8 cellular contexts compared by ENCODE assay signal in the genomic region with DNA sequence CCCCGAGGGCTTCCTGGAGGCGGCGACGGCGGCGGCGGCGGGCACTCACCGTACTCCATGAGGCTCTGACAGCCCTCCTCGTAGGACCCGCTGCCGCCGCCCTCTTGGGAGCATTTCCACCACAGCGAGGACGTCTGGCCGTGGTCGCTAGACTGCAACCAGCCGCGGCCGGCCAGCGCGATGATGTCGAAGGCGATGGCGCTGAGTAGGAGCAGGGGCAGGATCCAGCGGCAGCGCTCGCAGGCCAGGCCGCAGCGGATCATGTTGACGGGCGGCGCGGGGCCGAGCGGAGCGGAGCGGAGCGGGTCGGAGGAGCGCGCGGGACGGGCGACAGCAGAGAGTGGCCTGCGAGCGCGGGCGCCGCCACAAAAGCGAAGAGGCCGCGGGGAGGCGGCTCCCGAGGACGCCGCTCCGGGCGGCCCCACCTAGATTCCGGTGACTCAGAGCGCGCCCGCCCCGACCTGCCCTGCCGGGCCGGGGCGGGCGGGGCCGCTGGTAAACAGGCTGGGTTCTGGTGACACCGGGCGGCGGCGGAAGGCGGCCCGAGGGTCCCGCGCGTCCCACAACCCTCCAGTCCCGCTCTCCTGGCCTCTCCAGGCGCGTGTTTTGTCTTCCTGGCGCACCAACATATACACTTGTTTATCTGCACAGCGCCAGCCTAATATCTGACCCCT. TPM values are rescaled to one million over a fixed set of nuclear protein-coding genes. Genes with fewer than 3 reads are reported as not detected.
DNase-seq lines count a peak whose midpoint lies in the region; ATAC-seq and TF ChIP-seq lines count a peak whose summit lies in the region.

Gene PERP, minus strand, starts transcription at position 342 of the 674 bp plus-strand sequence. Its CDS starts 79 bp downstream, at position 263.

- DNase-seq in NOMO-1 (lab: John Stamatoyannopoulos, UW; ENCODE audit: unreplicated experiment in 2 of 2): peak; percentile 44 to 50
- DNase-seq in NOMO-1 treated with dmso at 0.1 percent for 144 hours (lab: John Stamatoyannopoulos, UW; ENCODE audit: unreplicated experiment): no peak
- peak; percentile 76 for DNase-seq in RPMI7951 (ENCODE audit: low read depth)
- peak in 3 of 4 experiments; percentile 8 to 55 (median 35) for DNase-seq in activated naive CD4-positive, alpha-beta T cell (lab: John Stamatoyannopoulos, UW)
- DNase-seq in occipital lobe (lab: John Stamatoyannopoulos, UW): peak; percentile 50

- H3K9me3 ChIP-seq in gastroesophageal sphincter: no peaks in the 10 kb centered on the region

- peak in 1 of 4 experiments; percentile 13 for TF ChIP-seq CTCF in gastroesophageal sphincter (IDR thresholded peaks at IDR 0.05)
- no peak for TF ChIP-seq CTCF in subcutaneous adipose tissue (IDR thresholded peaks at IDR 0.05; ENCODE audit: low read depth)

- no peaks in the 10 kb centered on the region for H3K27me3 ChIP-seq in gastroesophageal sphincter

- H3K4me1 ChIP-seq in gastroesophageal sphincter: peaks cover 0 to 45% (median 7%) of the 10 kb centered on the region in 3 donors

- 0 to 8% methylated on average over 2 to 5 of the region's 83 CpGs for WGBS in gastroesophageal sphincter (ENCODE audit: low coverage in 1 of 2), 2 donors

- H3K4me3 ChIP-seq in gastroesophageal sphincter: peak within 1 kb of the TSS; percentile 80 to 83

- H3K36me3 ChIP-seq in gastroesophageal sphincter: no peaks in the 10 kb centered on the region

- ATAC-seq in HG03066 (IDR thresholded peaks at IDR 0.05; ENCODE audit: low read depth, unreplicated experiment) (peak; percentile 66), gastroesophageal sphincter (peak; percentile 94)

- no peak for TF ChIP-seq EP300 in gastroesophageal sphincter (IDR thresholded peaks at IDR 0.05)

- peak within 1 kb of the TSS; percentile 73 to 89 (median 88) for H3K27ac ChIP-seq in gastroesophageal sphincter

- TF ChIP-seq POLR2A in gastroesophageal sphincter (IDR thresholded peaks at IDR 0.05): peak; percentile 56 to 68

RNA-seq across cellular contexts. Expression of gene PERP, which starts in this region (rescaled TPM):
- total RNA-seq in RPMI7951 (2014; rRNA removed; shearing (Covaris generic)): 37.5 and 40.6 TPM in 2 replicates
- total RNA-seq in gastroesophageal sphincter: 100 to 1,000 TPM in 1 of 4 donors, 10 to 100 TPM in 3; 20.7 to 155 (median 60.6) TPM
- 1.4 TPM for total RNA-seq in occipital lobe
- total RNA-seq in subcutaneous adipose tissue: 10 to 100 TPM; 21.5 to 80.2 (median 34.7) TPM
